ENCODE assay signal across 2 cellular contexts in genomic region chr19:16627194-16627927, GRCh38.
TF ChIP-seq lines count a peak whose summit lies in the region.

No MANE protein-coding gene starts in this region.

TF ChIP-seq in SK-N-SH, 30 proteins besides CTCF, POLR2A, EP300 and RAD21 (continued from another document):
- TF ChIP-seq EZH2phosphoT487 (IDR thresholded peaks at IDR 0.05; ENCODE audit: borderline replicate concordance, low read depth), result no peak
- TF ChIP-seq ZBTB33 (IDR thresholded peaks at IDR 0.05; ENCODE audit: borderline replicate concordance, low read depth), result no peak
- no peak for TF ChIP-seq TCF12 (IDR thresholded peaks at IDR 0.05)
- TF ChIP-seq GABPA (IDR thresholded peaks at IDR 0.05; ENCODE audit: low read depth), result no peak
- no peak for TF ChIP-seq REST (IDR thresholded peaks at IDR 0.05; ENCODE audit: low read depth, low read length)
- TF ChIP-seq SIN3A (IDR thresholded peaks at IDR 0.05; ENCODE audit: borderline replicate concordance, low read depth, low read length), result no peak
- TF ChIP-seq FOXJ3 (CRISPR knock-in tag; IDR thresholded peaks at IDR 0.05), result no peak
- TF ChIP-seq FOSL2 (IDR thresholded peaks at IDR 0.05; ENCODE audit: borderline replicate concordance, low read depth), result no peak
- TF ChIP-seq RCOR1 (IDR thresholded peaks at IDR 0.05; ENCODE audit: low read length), result no peak
- TF ChIP-seq USF2 (IDR thresholded peaks at IDR 0.05; ENCODE audit: borderline replicate concordance, low read depth, low read length), result no peak

TF ChIP-seq in SK-N-SH treated with all-trans-retinoic acid at 6 μM for 48 hours, 23 proteins besides CTCF, POLR2A, EP300 and RAD21 (continued from another document):
- TF ChIP-seq, protein P1, sequence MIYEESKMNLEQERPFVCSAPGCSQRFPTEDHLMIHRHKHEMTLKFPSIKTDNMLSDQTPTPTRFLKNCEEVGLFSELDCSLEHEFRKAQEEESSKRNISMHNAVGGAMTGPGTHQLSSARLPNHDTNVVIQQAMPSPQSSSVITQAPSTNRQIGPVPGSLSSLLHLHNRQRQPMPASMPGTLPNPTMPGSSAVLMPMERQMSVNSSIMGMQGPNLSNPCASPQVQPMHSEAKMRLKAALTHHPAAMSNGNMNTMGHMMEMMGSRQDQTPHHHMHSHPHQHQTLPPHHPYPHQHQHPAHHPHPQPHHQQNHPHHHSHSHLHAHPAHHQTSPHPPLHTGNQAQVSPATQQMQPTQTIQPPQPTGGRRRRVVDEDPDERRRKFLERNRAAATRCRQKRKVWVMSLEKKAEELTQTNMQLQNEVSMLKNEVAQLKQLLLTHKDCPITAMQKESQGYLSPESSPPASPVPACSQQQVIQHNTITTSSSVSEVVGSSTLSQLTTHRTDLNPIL (CRISPR knock-in tag; IDR thresholded peaks at IDR 0.05; ENCODE audit: low read depth), result no peak
- no peak for TF ChIP-seq PATZ1 (CRISPR knock-in tag; IDR thresholded peaks at IDR 0.05; ENCODE audit: borderline replicate concordance)
- TF ChIP-seq TSHZ2 (CRISPR knock-in tag; IDR thresholded peaks at IDR 0.05), result no peak
- TF ChIP-seq SNAI2 (CRISPR knock-in tag; IDR thresholded peaks at IDR 0.05), result no peak
- no peak for TF ChIP-seq POU6F1 (CRISPR knock-in tag; IDR thresholded peaks at IDR 0.05; ENCODE audit: borderline replicate concordance, low read depth)
- TF ChIP-seq BACH2 (CRISPR knock-in tag; IDR thresholded peaks at IDR 0.05; ENCODE audit: borderline replicate concordance), result no peak
- TF ChIP-seq GLIS3 (CRISPR knock-in tag; IDR thresholded peaks at IDR 0.05), result no peak
- TF ChIP-seq, protein P2, sequence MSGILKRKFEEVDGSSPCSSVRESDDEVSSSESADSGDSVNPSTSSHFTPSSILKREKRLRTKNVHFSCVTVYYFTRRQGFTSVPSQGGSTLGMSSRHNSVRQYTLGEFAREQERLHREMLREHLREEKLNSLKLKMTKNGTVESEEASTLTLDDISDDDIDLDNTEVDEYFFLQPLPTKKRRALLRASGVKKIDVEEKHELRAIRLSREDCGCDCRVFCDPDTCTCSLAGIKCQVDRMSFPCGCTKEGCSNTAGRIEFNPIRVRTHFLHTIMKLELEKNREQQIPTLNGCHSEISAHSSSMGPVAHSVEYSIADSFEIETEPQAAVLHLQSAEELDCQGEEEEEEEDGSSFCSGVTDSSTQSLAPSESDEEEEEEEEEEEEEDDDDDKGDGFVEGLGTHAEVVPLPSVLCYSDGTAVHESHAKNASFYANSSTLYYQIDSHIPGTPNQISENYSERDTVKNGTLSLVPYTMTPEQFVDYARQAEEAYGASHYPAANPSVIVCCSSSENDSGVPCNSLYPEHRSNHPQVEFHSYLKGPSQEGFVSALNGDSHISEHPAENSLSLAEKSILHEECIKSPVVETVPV (CRISPR knock-in tag; IDR thresholded peaks at IDR 0.05), result no peak
- TF ChIP-seq CSDC2 (CRISPR knock-in tag; IDR thresholded peaks at IDR 0.05), result no peak
- no peak for TF ChIP-seq ARNTL (CRISPR knock-in tag; IDR thresholded peaks at IDR 0.05; ENCODE audit: borderline replicate concordance, low read depth)
- no peak for TF ChIP-seq TCF4 (CRISPR knock-in tag; IDR thresholded peaks at IDR 0.05; ENCODE audit: borderline replicate concordance)
- no peak for TF ChIP-seq TOX (CRISPR knock-in tag; IDR thresholded peaks at IDR 0.05; ENCODE audit: borderline replicate concordance)
- TF ChIP-seq ZC3H10 (CRISPR knock-in tag; IDR thresholded peaks at IDR 0.05), result no peak
- TF ChIP-seq ZNF8 (CRISPR knock-in tag; IDR thresholded peaks at IDR 0.05), result no peak
- TF ChIP-seq PPARA (CRISPR knock-in tag; IDR thresholded peaks at IDR 0.05; ENCODE audit: borderline replicate concordance), result no peak
